In genomic region chr4:69957209-69957608, GRCh38 we compare ENCODE assay signal across 25 cellular contexts. TPM values are rescaled to one million over a fixed set of nuclear protein-coding genes. Genes with fewer than 3 reads are reported as not detected.
"Had no signal": no experiment of that assay in that cellular context is flagged by ENCODE, and none has a peak within 500 bp of the region (broad histone marks: within the 10 kb centered on the region; RNA-seq: fewer than 3 reads in every experiment).

No MANE protein-coding gene starts in this region.

- H3K4me3 ChIP-seq: adrenal gland, breast epithelium, left lung, stomach, testis had no signal

- DNase-seq: activated gamma-delta T cell treated with Interleukin-2 at 50 U/mL for 16 hours; adrenal gland; effector memory CD4-positive, alpha-beta T cell; foreskin melanocyte; glutamatergic neuron; hippocampal formation; kidney; left lung; midbrain; occipital lobe; retina; stimulated activated CD4-positive, alpha-beta T cell treated with anti-CD3 and anti-CD28 coated beads, Interleukin-2, amount 100 ng/mL, for 24 hours; stomach; T-helper 17 cell; testis had no signal

- H3K9me3 ChIP-seq: adrenal gland, breast epithelium, left lung, stomach, testis had no signal

- H3K27ac ChIP-seq: adrenal gland, breast epithelium, epithelial cell of prostate, left lung, stomach, testis had no signal

- H3K36me3 ChIP-seq: adrenal gland, breast epithelium, left lung, stomach had no signal

- H3K4me1 ChIP-seq: adrenal gland, breast epithelium, left lung, stomach, testis had no signal

- ATAC-seq: activated CD4-positive, CD25-positive, alpha-beta regulatory T cell treated with anti-CD3 and anti-CD28 coated beads, Interleukin-2, amount 50 U/mL, for 24 hours; activated naive CD4-positive, alpha-beta T cell treated with anti-CD3 and anti-CD28 coated beads, Interleukin-2, amount 50 U/mL, for 72 hours; left lung; T-helper 17 cell had no signal

- H3K27me3 ChIP-seq: adrenal gland, breast epithelium, left lung, stomach, testis had no signal

RNA-seq across cellular contexts. Expression of gene CSN2, which starts 8.3 kb away (rescaled TPM):
- total RNA-seq: activated CD8-positive, alpha-beta memory T cell treated with anti-CD3 and anti-CD28 coated beads for 36 hours; activated naive CD4-positive, alpha-beta T cell treated with anti-CD3 and anti-CD28 coated beads, Interleukin-2, amount 50 U/mL, for 72 hours; adrenal gland; astrocyte; breast epithelium; chondrocyte; fibroblast of lung; kidney; left lung; lung microvascular endothelial cell; occipital lobe; stomach; T-helper 17 cell; testis; ureter had no signal
- polyA plus RNA-seq: adrenal gland, fibroblast of lung, stomach had no signal

RNA-seq across cellular contexts. Expression of gene CSN1S1, which starts 26.3 kb away (rescaled TPM):
- total RNA-seq: activated CD8-positive, alpha-beta memory T cell treated with anti-CD3 and anti-CD28 coated beads for 36 hours; activated naive CD4-positive, alpha-beta T cell treated with anti-CD3 and anti-CD28 coated beads, Interleukin-2, amount 50 U/mL, for 72 hours; adrenal gland; astrocyte; chondrocyte; fibroblast of lung; kidney; left lung; lung microvascular endothelial cell; occipital lobe; stomach; T-helper 17 cell; ureter had no signal
- polyA plus RNA-seq: fibroblast of lung had no signal

RNA-seq across cellular contexts. Expression of gene STATH, which starts 38.6 kb away (rescaled TPM):
- total RNA-seq: activated CD8-positive, alpha-beta memory T cell treated with anti-CD3 and anti-CD28 coated beads for 36 hours; activated naive CD4-positive, alpha-beta T cell treated with anti-CD3 and anti-CD28 coated beads, Interleukin-2, amount 50 U/mL, for 72 hours; adrenal gland; astrocyte; breast epithelium; chondrocyte; fibroblast of lung; kidney; left lung; lung microvascular endothelial cell; occipital lobe; stomach; T-helper 17 cell; testis; ureter had no signal
- polyA plus RNA-seq: adrenal gland, fibroblast of lung, stomach had no signal
